ENCODE assay signal across 11 cellular contexts in genomic region chr9:128020692-128021091, GRCh38. TPM values are rescaled to one million over a fixed set of nuclear protein-coding genes. Genes with fewer than 3 reads are reported as not detected.
DNase-seq lines count a peak whose midpoint lies in the region; ATAC-seq and TF ChIP-seq lines count a peak whose summit lies in the region.
"Had no signal": no experiment of that assay in that cellular context is flagged by ENCODE, and none has a peak within 500 bp of the region (broad histone marks: within the 10 kb centered on the region; RNA-seq: fewer than 3 reads in every experiment).

No MANE protein-coding gene starts in this region.

- no peak overlapping the region for H3K4me3 ChIP-seq in foreskin fibroblast (ENCODE audit: low read depth in 1 of 2, low read length in 2 of 2)
- no peak overlapping the region for H3K4me3 ChIP-seq in body of pancreas
- H3K4me3 ChIP-seq in left lung = no peak overlapping the region

- TF ChIP-seq POLR2A in body of pancreas (IDR thresholded peaks at IDR 0.05) = no peak

- DNase-seq in AG09319 (ENCODE audit: extremely low read depth, low read depth) (no peak), SK-MEL-5 (ENCODE audit: low read depth, low spot score) (peak; percentile 40), foreskin fibroblast (no peak), body of pancreas (no peak), left lung (no peak), RPMI8226 (no peak), NCI-H187 treated with DMSO at 0.1 percent for 48 hours (lab: John Stamatoyannopoulos, UW) (no peak)
- DNase-seq: activated T-cell treated with anti-CD3 and anti-CD28 coated beads, Interleukin-2, amount 50 U/mL, for 1 hour; Calu3; right cardiac atrium had no signal

- H3K27ac ChIP-seq in body of pancreas (no peak overlapping the region), left lung (no peak overlapping the region)

- ATAC-seq in body of pancreas = no peak
- no peak for ATAC-seq in left lung
- ATAC-seq: right cardiac atrium had no signal

- H3K36me3 ChIP-seq in body of pancreas (replicated peaks in 1 of 2; ENCODE audit: insufficient read depth in 1 of 2, low read depth in 2 of 2) (no peaks in the 10 kb centered on the region), left lung (no peaks in the 10 kb centered on the region)

- TF ChIP-seq CTCF in AG09319 (IDR thresholded peaks at IDR 0.05; ENCODE audit: low read depth, low read length) (peak; percentile 16), GM12872 (IDR thresholded peaks at IDR 0.05; ENCODE audit: insufficient read depth, low read depth, low read length) (peak; percentile 55), foreskin fibroblast (IDR thresholded peaks at IDR 0.05; ENCODE audit: low read depth, low read length) (peak; percentile 16), body of pancreas (IDR thresholded peaks at IDR 0.05) (peak in 1 of 7 experiments; percentile 8), left lung (IDR thresholded peaks at IDR 0.05) (no peak)

- intact Hi-C loops in body of pancreas (cut with DNase I) (no loop called here), left lung (cut with DNase I) (no loop called here)

- no peaks in the 10 kb centered on the region for H3K27me3 ChIP-seq in body of pancreas
- H3K27me3 ChIP-seq in left lung = no peaks in the 10 kb centered on the region

- 90 to 93% methylated on average over 4 of the region's 4 CpGs for WGBS in body of pancreas, 2 donors

- in situ Hi-C loops in SK-MEL-5 (cut with HindIII; ENCODE audit: low pct_unique_long_range_greater_than_20kb, low sequenced_read_pairs) = no loop called here

- H3K4me1 ChIP-seq in body of pancreas (no peaks in the 10 kb centered on the region), left lung (no peaks in the 10 kb centered on the region)

- H3K9me3 ChIP-seq in body of pancreas = no peaks in the 10 kb centered on the region
- H3K9me3 ChIP-seq in left lung = no peaks in the 10 kb centered on the region

RNA-seq across cellular contexts. Expression of gene EEIG1, which starts 39.9 kb away (rescaled TPM):
- total RNA-seq in SK-MEL-5 (2014; rRNA removed; shearing (Covaris generic)) = 28.5 and 31.1 TPM in 2 replicates
- 157 and 182 TPM in 2 replicates for polyA plus RNA-seq in SK-MEL-5 (2015; cell fraction: cytosol; rRNA removed)
- 92.1 and 104 TPM in 2 replicates for polyA plus RNA-seq in SK-MEL-5 (2015; cell fraction: nucleus; rRNA removed)
- total RNA-seq in body of pancreas (10 to 100 TPM; 41.9 to 42.0 TPM), left lung (10 to 100 TPM; 60.7 to 67.3 TPM)

RNA-seq across cellular contexts. Expression of gene NAIF1, which starts 46.4 kb away (rescaled TPM):
- 11.9 and 15.1 TPM in 2 replicates for total RNA-seq in SK-MEL-5 (2014; rRNA removed; shearing (Covaris generic))
- 13.6 and 15.4 TPM in 2 replicates for polyA plus RNA-seq in SK-MEL-5 (2015; cell fraction: cytosol; rRNA removed)
- 3.7 and 8.8 TPM in 2 replicates for polyA plus RNA-seq in SK-MEL-5 (2015; cell fraction: nucleus; rRNA removed)
- total RNA-seq in body of pancreas (1 to 10 TPM; 1.3 to 4.9 TPM), left lung (1 to 10 TPM; 7.7 to 8.0 TPM)

RNA-seq across cellular contexts. Expression of gene SLC25A25, which starts 47.3 kb away (rescaled TPM):
- total RNA-seq in SK-MEL-5 (2014; rRNA removed; shearing (Covaris generic)) = 26.5 and 30.8 TPM in 2 replicates
- polyA plus RNA-seq in SK-MEL-5 (2015; cell fraction: cytosol; rRNA removed) = 21.5 and 27.2 TPM in 2 replicates
- 21.4 and 29.9 TPM in 2 replicates for polyA plus RNA-seq in SK-MEL-5 (2015; cell fraction: nucleus; rRNA removed)
- 10 to 100 TPM; 31.4 to 36.6 TPM for total RNA-seq in body of pancreas
- total RNA-seq in left lung = 10 to 100 TPM; 19.5 to 21.0 TPM

Comparison
In these comparisons a context has a peak if more than half of its experiments do, and no peak if none do; other contexts are left out.
1. CTCF ChIP-seq: peak in AG09319 (single experiment), GM12872 (single experiment) and foreskin fibroblast (single experiment); none in left lung (0 of 2).